In genomic region chr2:96866986-96867755, GRCh38 we compare ENCODE assay signal across 8 cellular contexts. TPM values are rescaled to one million over a fixed set of nuclear protein-coding genes. Genes with fewer than 3 reads are reported as not detected.
DNase-seq lines count a peak whose midpoint lies in the region; ATAC-seq, FAIRE-seq and TF ChIP-seq lines count a peak whose summit lies in the region.

No MANE protein-coding gene starts in this region.

- no peak for DNase-seq in CD8-positive, alpha-beta memory T cell
- DNase-seq in H1 (ENCODE audit: low read depth in 1 of 2, low spot score in 2 of 2): no peak
- peak; percentile 88 for DNase-seq in osteoblast (ENCODE audit: insufficient read length, low spot score, missing footprints)
- no peak for DNase-seq in islet precursor cell
- DNase-seq in NCI-H1417 treated with DMSO at 0.1 percent for 48 hours (lab: John Stamatoyannopoulos, UW): no peak
- DNase-seq in HuH-7.5 (ENCODE audit: low spot score): no peak

- 0 out of 2 replicates have a peak overlapping the region, but pooled peaks have one; percentile 41 for H4K8ac ChIP-seq in H1 (ENCODE audit: extremely low read depth, insufficient read depth, low read length)

- no peaks in the 10 kb centered on the region for H3K9me3 Mint-ChIP-seq in CD8-positive, alpha-beta memory T cell

- peak overlapping the region; percentile 92 for H3K4me2 ChIP-seq in OCI-LY3 (ENCODE audit: low read length)
- peak overlapping the region; percentile 91 to 94 for H3K4me2 ChIP-seq in H1 (ENCODE audit: insufficient read depth in 1 of 2, low read depth in 2 of 2, low read length in 2 of 2)
- peak overlapping the region; percentile 93 for H3K4me2 ChIP-seq in osteoblast (ENCODE audit: insufficient read depth, low read length)

- no peaks in the 10 kb centered on the region for H3K27me3 ChIP-seq in CD8-positive, alpha-beta memory T cell (ENCODE audit: insufficient read depth, low read length, poor library complexity, severe bottlenecking)
- H3K27me3 ChIP-seq in OCI-LY3 (ENCODE audit: low read depth, low read length) (peaks cover 4% of the 10 kb centered on the region; the same call in 1 of the 2 replicates), H1 (replicated peaks in 1 of 4; ENCODE audit: control insufficient read depth in 3 of 4, extremely low read depth in 1 of 4, insufficient read depth in 3 of 4, low read length in 3 of 4) (peaks cover 0 to 3% (median 0%) of the 10 kb centered on the region in 4 experiments; a peak in 2 of 7 replicates), osteoblast (ENCODE audit: insufficient read depth, low read length) (no peaks in the 10 kb centered on the region)

- peak overlapping the region; percentile 85; the same call in 1 of the 2 replicates for H2BK5ac ChIP-seq in H1 (ENCODE audit: low read depth, low read length)

- TF ChIP-seq EP300 in H1 (IDR thresholded peaks at IDR 0.05; ENCODE audit: borderline replicate concordance in 1 of 2, low read depth in 2 of 2, low read length in 2 of 2): no peak

- no peak overlapping the region for H3K18ac ChIP-seq in H1 (ENCODE audit: extremely low read depth, low read length)

- H3K27ac Mint-ChIP-seq in CD8-positive, alpha-beta memory T cell: peak overlapping the region; percentile 65 to 92 (median 82)

- 0 out of 2 replicates have a peak overlapping the region, but pooled peaks have one; percentile 26 for H2AK5ac ChIP-seq in H1 (ENCODE audit: low read depth, low read length)

- H3K9me3 ChIP-seq in CD8-positive, alpha-beta memory T cell (ENCODE audit: low read length): no peaks in the 10 kb centered on the region
- H3K9me3 ChIP-seq in OCI-LY3 (ENCODE audit: insufficient read depth, low read length) (no peaks in the 10 kb centered on the region), H1 (ENCODE audit: insufficient read depth in 2 of 2, low read depth in 1 of 2, low read length in 1 of 2) (no peaks in the 10 kb centered on the region), osteoblast (ENCODE audit: low read depth, low read length) (no peaks in the 10 kb centered on the region)

- no peak for ATAC-seq in HG03097 (IDR thresholded peaks at IDR 0.05; ENCODE audit: low FRiP score, unreplicated experiment)

- peak overlapping the region; percentile 63 for H3K4me3 ChIP-seq in CD8-positive, alpha-beta memory T cell (ENCODE audit: low read length)
- H3K4me3 ChIP-seq in OCI-LY3 (ENCODE audit: low read length) (peak overlapping the region; percentile 87), H1 (ENCODE audit: extremely low read depth in 1 of 4, insufficient read depth in 2 of 4, low read depth in 3 of 4, low read length in 4 of 4) (peak overlapping the region; percentile 76 to 86 (median 80); a peak in 5 of 8 replicates), osteoblast (ENCODE audit: insufficient read depth, low read length) (peak overlapping the region; percentile 88)

- H3K4ac ChIP-seq in H1 (replicated peaks; ENCODE audit: insufficient read length, low read depth, low read length): peak overlapping the region; percentile 99

- peak overlapping the region; percentile 47; the same call in 1 of the 2 replicates for H2AFZ ChIP-seq in OCI-LY3 (ENCODE audit: low read depth, low read length)
- no peak overlapping the region for H2AFZ ChIP-seq in H1 (ENCODE audit: low read length)
- H2AFZ ChIP-seq in osteoblast (ENCODE audit: low read length): no peak overlapping the region

- no peak overlapping the region for H3K14ac ChIP-seq in H1 (ENCODE audit: insufficient read length)

- H3K27ac ChIP-seq in CD8-positive, alpha-beta memory T cell (ENCODE audit: low read depth, low read length): peak overlapping the region; percentile 77
- H3K27ac ChIP-seq in OCI-LY3 (ENCODE audit: low read length) (peak overlapping the region; percentile 63), H1 (ENCODE audit: low read depth, low read length) (0 out of 2 replicates have a peak overlapping the region, but pooled peaks have one; percentile 45), osteoblast (ENCODE audit: low read depth, low read length) (peak overlapping the region; percentile 73)

- TF ChIP-seq POLR2A in H1 (IDR thresholded peaks at IDR 0.05; ENCODE audit: control extremely low read depth in 1 of 2, low read depth in 2 of 2, low read length in 2 of 2): peak in 1 of 2 experiments; percentile 34; a peak in 1 of 3 replicates

- peaks cover 16% of the 10 kb centered on the region for H3K79me1 ChIP-seq in H1 (ENCODE audit: low read depth, low read length)

- no peak overlapping the region for H3K23ac ChIP-seq in H1 (ENCODE audit: insufficient read length)

- H4K91ac ChIP-seq in H1 (replicated peaks; ENCODE audit: insufficient read length, low read length): peak overlapping the region; percentile 52

- no peak overlapping the region for H2BK15ac ChIP-seq in H1 (ENCODE audit: low read length)

- no peak for TF ChIP-seq CTCF in OCI-LY3 (IDR thresholded peaks at IDR 0.05; ENCODE audit: low read depth, low read length)
- no peak for TF ChIP-seq CTCF in H1 (IDR thresholded peaks at IDR 0.05; ENCODE audit: control extremely low read depth in 1 of 3, insufficient read depth in 1 of 3, low read depth in 1 of 3, low read length in 3 of 3)
- TF ChIP-seq CTCF in osteoblast (IDR thresholded peaks at IDR 0.05; ENCODE audit: extremely low read depth, low read depth, low read length): no peak

- CTCF ChIA-PET in CD8-positive, alpha-beta memory T cell (lab: Charles Lee): interaction anchor here (1.2 to 14.3 kb wide), 4 partner anchors 10 to 95 kb away, joined by 4 to 358 read pairs (median 52); partner anchors contain the start of gene ANKRD39
- CTCF ChIA-PET in H1 (lab: Charles Lee; ENCODE audit: partially characterized antibody): interaction anchor here (1.4 to 6.1 kb wide), 9 partner anchors 9 to 94 kb away, joined by 3 to 47 read pairs (median 6); partner anchors contain the start of genes ANKRD39 and CNNM3

- TF ChIP-seq RAD21 in H1 (IDR thresholded peaks at IDR 0.05 in 1 of 2, conservative IDR thresholded peaks at IDR 0.05 in 1 of 2; ENCODE audit: low read depth in 2 of 2, low read length in 2 of 2): no peak

- no peak overlapping the region for H4K5ac ChIP-seq in H1 (ENCODE audit: insufficient read length, low read depth, low read length)

- H3K9ac ChIP-seq in OCI-LY3 (ENCODE audit: low read length) (peak overlapping the region; percentile 93), H1 (replicated peaks in 1 of 4; ENCODE audit: extremely low read depth in 1 of 4, low read depth in 3 of 4, low read length in 3 of 4) (peak overlapping the region in 2 of 4 experiments; percentile 84 to 89; a peak in 3 of 7 replicates)

- no peak overlapping the region for H2BK120ac ChIP-seq in H1 (replicated peaks; ENCODE audit: low read depth, low read length)

- H3K4me1 Mint-ChIP-seq in CD8-positive, alpha-beta memory T cell: peaks cover 31 to 49% (median 34%) of the 10 kb centered on the region in 3 donors

- POLR2A ChIA-PET in CD8-positive, alpha-beta memory T cell (lab: Charles Lee): interaction anchor here (0.5 to 1.1 kb wide), 3 partner anchors 9 to 95 kb away, joined by 3 to 12 read pairs (median 4); partner anchors contain the start of gene ANKRD39
- POLR2A ChIA-PET in H1 (lab: Charles Lee; ENCODE audit: partially characterized antibody): interaction anchor here (1.1 to 4.2 kb wide), 9 partner anchors 9 to 92 kb away, joined by 3 to 49 read pairs (median 4); partner anchors contain the start of gene ANKRD39

- WGBS in H1 (ENCODE audit: extremely low coverage in 1 of 2, insufficient coverage in 1 of 2, insufficient read length in 1 of 2, insufficient replicate concordance in 2 of 2, low coverage in 1 of 2, low lambda C conversion rate in 2 of 2, missing lambda C conversion rate in 1 of 2), 2 experiments: 85% methylated on average over 22 of the region's 22 CpGs; no CpG with 5 or more reads in 1 of the 2 experiments

- no peak overlapping the region; the same call in 1 of the 2 replicates for H2BK20ac ChIP-seq in H1 (ENCODE audit: low read length)

- H3K36me3 ChIP-seq in CD8-positive, alpha-beta memory T cell (ENCODE audit: insufficient read depth, low read length): peaks cover 17% of the 10 kb centered on the region
- peaks cover 11% of the 10 kb centered on the region for H3K36me3 ChIP-seq in OCI-LY3 (replicated peaks; ENCODE audit: low read depth, low read length)
- peaks cover 30 to 49% (median 39%) of the 10 kb centered on the region in 4 experiments for H3K36me3 ChIP-seq in H1 (ENCODE audit: control insufficient read depth in 2 of 4, insufficient read depth in 4 of 4, low read length in 3 of 4)
- H3K36me3 ChIP-seq in osteoblast (ENCODE audit: insufficient read depth, low read length): peaks cover 41% of the 10 kb centered on the region

- H3K36me3 Mint-ChIP-seq in CD8-positive, alpha-beta memory T cell: peaks cover 0 to 60% (median 6%) of the 10 kb centered on the region in 3 donors

- peaks cover 24% of the 10 kb centered on the region for H3K4me1 ChIP-seq in CD8-positive, alpha-beta memory T cell (ENCODE audit: insufficient read depth, low read length)
- peaks cover 5% of the 10 kb centered on the region for H3K4me1 ChIP-seq in OCI-LY3 (ENCODE audit: low read length)
- peaks cover 2 to 19% (median 14%) of the 10 kb centered on the region in 4 experiments for H3K4me1 ChIP-seq in H1 (replicated peaks in 1 of 4; ENCODE audit: control insufficient read depth in 3 of 4, insufficient read depth in 4 of 4, low read length in 3 of 4)
- peaks cover 15% of the 10 kb centered on the region for H3K4me1 ChIP-seq in osteoblast (ENCODE audit: insufficient read depth, low read length)

- peaks cover 14% of the 10 kb centered on the region for H3K23me2 ChIP-seq in H1 (ENCODE audit: low read depth, low read length)

- H4K20me1 ChIP-seq in OCI-LY3 (ENCODE audit: insufficient read depth, low read length) (no peaks in the 10 kb centered on the region), H1 (replicated peaks in 1 of 2; ENCODE audit: control insufficient read depth in 1 of 2, insufficient read depth in 2 of 2, low read length in 2 of 2) (peaks cover 6 to 21% of the 10 kb centered on the region in 2 experiments), osteoblast (ENCODE audit: insufficient read depth, low read length) (peaks cover 46% of the 10 kb centered on the region)

- H3K27me3 Mint-ChIP-seq in CD8-positive, alpha-beta memory T cell: no peaks in the 10 kb centered on the region

- H3K79me2 ChIP-seq in OCI-LY3 (ENCODE audit: low read length): peaks cover 21% of the 10 kb centered on the region
- H3K79me2 ChIP-seq in H1 (ENCODE audit: control insufficient read depth in 1 of 2, insufficient read depth in 2 of 2, low read length in 2 of 2): peaks cover 4 to 36% of the 10 kb centered on the region in 2 experiments
- peaks cover 39% of the 10 kb centered on the region for H3K79me2 ChIP-seq in osteoblast (ENCODE audit: insufficient read depth, low read length)

- H2BK12ac ChIP-seq in H1 (ENCODE audit: low read depth, low read length): 0 out of 2 replicates have a peak overlapping the region, but pooled peaks have one; percentile 27

- no peak for FAIRE-seq in H1 (lab: Jason Lieb, UNC)

- H3K4me3 Mint-ChIP-seq in CD8-positive, alpha-beta memory T cell: peak overlapping the region; percentile 80 to 95 (median 88)

- no peak overlapping the region for H3K56ac ChIP-seq in H1 (replicated peaks; ENCODE audit: insufficient read length, low read depth, low read length)

RNA-seq across cellular contexts. Expression of gene SEMA4C, which starts 2.7 kb away (rescaled TPM):
- total RNA-seq in CD8-positive, alpha-beta memory T cell: 10 to 100 TPM; 16.6 to 18.7 TPM
- 7.1 TPM for polyA plus RNA-seq in CD8-positive, alpha-beta memory T cell
- total RNA-seq in H1 (2021; fragmentation: NEBNext Ultra II Directional; extraction: Animal tissue kit (Norgen Biotek cat#: 25700)): 67.3 and 74.3 TPM in 2 replicates
- 47.5 and 71.4 TPM in 2 replicates for polyA plus RNA-seq in H1 (2011; rRNA removed)
- 58.9 TPM for polyA plus RNA-seq in H1 (2011; cell fraction: cytosol; rRNA removed)
- polyA plus RNA-seq in H1 (2011; cell fraction: nucleus; rRNA removed): 141 TPM
- 45.7 to 74.3 TPM (median 68.2 TPM) in 4 replicates for polyA plus RNA-seq in H1 (2012, experiment 1 of 2)
- 49.5 TPM for polyA plus RNA-seq in H1 (2012, experiment 2 of 2)
- polyA plus RNA-seq in H1 (2013, experiment 1 of 2): 61.0 TPM
- polyA plus RNA-seq in H1 (2013, experiment 2 of 2): 59.0 TPM
- polyA minus RNA-seq in H1 (2011; rRNA and poly(A)+ RNA removed): 86.3 and 87.9 TPM in 2 replicates
- polyA minus RNA-seq in H1 (2011; cell fraction: cytosol; rRNA and poly(A)+ RNA removed): 47.3 TPM
- 43.7 TPM for polyA minus RNA-seq in H1 (2011; cell fraction: nucleus; rRNA and poly(A)+ RNA removed)
- total RNA-seq in osteoblast: 28.0 and 29.7 TPM in 2 replicates

RNA-seq across cellular contexts. Expression of gene ANKRD39, which starts 9.4 kb away (rescaled TPM):
- 10 to 100 TPM; 30.9 to 32.2 TPM for total RNA-seq in CD8-positive, alpha-beta memory T cell
- polyA plus RNA-seq in CD8-positive, alpha-beta memory T cell: 29.6 TPM
- 18.5 and 19.7 TPM in 2 replicates for total RNA-seq in H1 (2021; fragmentation: NEBNext Ultra II Directional; extraction: Animal tissue kit (Norgen Biotek cat#: 25700))
- polyA plus RNA-seq in H1 (2011; rRNA removed): 21.3 and 22.9 TPM in 2 replicates
- 18.1 TPM for polyA plus RNA-seq in H1 (2011; cell fraction: cytosol; rRNA removed)
- 36.1 TPM for polyA plus RNA-seq in H1 (2011; cell fraction: nucleus; rRNA removed)
- polyA plus RNA-seq in H1 (2012, experiment 1 of 2): 15.8 to 18.8 TPM (median 16.9 TPM) in 4 replicates
- 21.7 TPM for polyA plus RNA-seq in H1 (2012, experiment 2 of 2)
- polyA plus RNA-seq in H1 (2013, experiment 1 of 2): 18.2 TPM
- polyA plus RNA-seq in H1 (2013, experiment 2 of 2): 18.1 TPM
- 6.8 and 7.2 TPM in 2 replicates for polyA minus RNA-seq in H1 (2011; rRNA and poly(A)+ RNA removed)
- polyA minus RNA-seq in H1 (2011; cell fraction: cytosol; rRNA and poly(A)+ RNA removed): 5.2 TPM
- polyA minus RNA-seq in H1 (2011; cell fraction: nucleus; rRNA and poly(A)+ RNA removed): 10.3 TPM
- 5.1 and 5.9 TPM in 2 replicates for total RNA-seq in osteoblast

RNA-seq across cellular contexts. Expression of gene ANKRD23, which starts 23.4 kb away (rescaled TPM):
- 1 to 10 TPM; 3.8 to 3.9 TPM for total RNA-seq in CD8-positive, alpha-beta memory T cell
- 0.47 TPM for polyA plus RNA-seq in CD8-positive, alpha-beta memory T cell
- 2.9 and 3.5 TPM in 2 replicates for total RNA-seq in H1 (2021; fragmentation: NEBNext Ultra II Directional; extraction: Animal tissue kit (Norgen Biotek cat#: 25700))
- polyA plus RNA-seq in H1 (2011; rRNA removed): 3.4 and 4.8 TPM in 2 replicates
- 3.9 TPM for polyA plus RNA-seq in H1 (2011; cell fraction: cytosol; rRNA removed)
- polyA plus RNA-seq in H1 (2011; cell fraction: nucleus; rRNA removed): 29.4 TPM
- polyA plus RNA-seq in H1 (2012, experiment 1 of 2): 2.3 to 5.8 TPM (median 3.8 TPM) in 4 replicates
- polyA plus RNA-seq in H1 (2012, experiment 2 of 2): 2.0 TPM
- polyA plus RNA-seq in H1 (2013, experiment 1 of 2): 2.5 TPM
- 2.4 TPM for polyA plus RNA-seq in H1 (2013, experiment 2 of 2)
- polyA minus RNA-seq in H1 (2011; rRNA and poly(A)+ RNA removed): 2.6 and 3.1 TPM in 2 replicates
- polyA minus RNA-seq in H1 (2011; cell fraction: cytosol; rRNA and poly(A)+ RNA removed): 2.9 TPM
- polyA minus RNA-seq in H1 (2011; cell fraction: nucleus; rRNA and poly(A)+ RNA removed): 3.9 TPM
- total RNA-seq in osteoblast: 1.8 and 2.1 TPM in 2 replicates

RNA-seq across cellular contexts. Expression of gene CNNM3, which starts 51.1 kb away (rescaled TPM):
- 10 to 100 TPM; 32.6 to 36.6 TPM for total RNA-seq in CD8-positive, alpha-beta memory T cell
- 13.0 TPM for polyA plus RNA-seq in CD8-positive, alpha-beta memory T cell
- total RNA-seq in H1 (2021; fragmentation: NEBNext Ultra II Directional; extraction: Animal tissue kit (Norgen Biotek cat#: 25700)): 29.2 and 29.9 TPM in 2 replicates
- polyA plus RNA-seq in H1 (2011; rRNA removed): 29.1 and 39.0 TPM in 2 replicates
- polyA plus RNA-seq in H1 (2011; cell fraction: cytosol; rRNA removed): 19.0 TPM
- 60.7 TPM for polyA plus RNA-seq in H1 (2011; cell fraction: nucleus; rRNA removed)
- polyA plus RNA-seq in H1 (2012, experiment 1 of 2): 16.3 to 26.5 TPM (median 21.7 TPM) in 4 replicates
- polyA plus RNA-seq in H1 (2012, experiment 2 of 2): 16.7 TPM
- 30.0 TPM for polyA plus RNA-seq in H1 (2013, experiment 1 of 2)
- polyA plus RNA-seq in H1 (2013, experiment 2 of 2): 28.7 TPM
- polyA minus RNA-seq in H1 (2011; rRNA and poly(A)+ RNA removed): 39.0 and 41.6 TPM in 2 replicates
- 27.4 TPM for polyA minus RNA-seq in H1 (2011; cell fraction: cytosol; rRNA and poly(A)+ RNA removed)
- polyA minus RNA-seq in H1 (2011; cell fraction: nucleus; rRNA and poly(A)+ RNA removed): 42.5 TPM
- 8.7 and 8.8 TPM in 2 replicates for total RNA-seq in osteoblast
